Comparison of ENCODE assay signal across 1 cellular context in the genomic region with DNA sequence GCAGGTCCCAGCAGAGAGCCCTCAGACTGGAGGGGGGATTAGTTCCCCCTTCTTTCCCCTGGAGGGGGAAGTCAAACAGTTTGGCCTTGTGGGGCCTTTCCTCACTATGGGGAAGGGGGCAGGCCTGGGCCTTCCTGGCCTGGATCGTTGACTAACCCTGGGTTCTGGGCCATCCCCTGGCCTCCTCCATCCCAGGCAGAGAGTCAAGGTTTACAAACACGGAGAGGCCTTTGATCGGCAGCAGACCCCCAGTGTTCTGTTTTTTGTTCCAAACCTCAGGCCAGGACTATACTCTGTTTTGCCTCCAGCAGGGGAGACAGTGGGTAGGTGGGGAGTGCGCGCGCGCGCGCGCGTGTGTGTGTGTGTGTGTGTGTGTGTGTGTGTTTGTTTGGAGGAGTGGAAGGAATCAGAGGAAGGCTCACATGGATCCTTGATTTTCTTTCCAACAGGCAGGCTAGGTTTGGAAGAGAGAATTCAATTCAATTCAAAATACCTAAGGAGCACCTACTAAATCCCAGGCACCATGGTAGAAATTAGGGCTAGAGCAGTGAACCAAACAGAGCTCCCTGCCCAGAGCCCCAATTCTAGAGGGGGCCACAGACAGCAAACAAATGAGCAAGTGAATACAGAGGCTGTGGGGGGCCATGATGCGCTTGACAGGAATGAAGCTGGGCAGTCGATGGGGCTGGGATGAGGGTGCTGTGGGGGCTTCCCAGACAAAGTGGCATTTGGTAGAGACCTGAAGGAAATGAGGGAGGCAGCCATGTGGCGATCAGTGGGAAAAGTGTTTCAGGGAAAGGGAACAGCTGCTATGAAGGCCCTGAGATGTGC.
TF ChIP-seq lines count a peak whose summit lies in the region.

No MANE protein-coding gene starts in this region.

TF ChIP-seq in HepG2, 621 proteins besides CTCF, POLR2A, EP300 and RAD21 (continued from another document and continues in another):
- TF ChIP-seq, protein P1, sequence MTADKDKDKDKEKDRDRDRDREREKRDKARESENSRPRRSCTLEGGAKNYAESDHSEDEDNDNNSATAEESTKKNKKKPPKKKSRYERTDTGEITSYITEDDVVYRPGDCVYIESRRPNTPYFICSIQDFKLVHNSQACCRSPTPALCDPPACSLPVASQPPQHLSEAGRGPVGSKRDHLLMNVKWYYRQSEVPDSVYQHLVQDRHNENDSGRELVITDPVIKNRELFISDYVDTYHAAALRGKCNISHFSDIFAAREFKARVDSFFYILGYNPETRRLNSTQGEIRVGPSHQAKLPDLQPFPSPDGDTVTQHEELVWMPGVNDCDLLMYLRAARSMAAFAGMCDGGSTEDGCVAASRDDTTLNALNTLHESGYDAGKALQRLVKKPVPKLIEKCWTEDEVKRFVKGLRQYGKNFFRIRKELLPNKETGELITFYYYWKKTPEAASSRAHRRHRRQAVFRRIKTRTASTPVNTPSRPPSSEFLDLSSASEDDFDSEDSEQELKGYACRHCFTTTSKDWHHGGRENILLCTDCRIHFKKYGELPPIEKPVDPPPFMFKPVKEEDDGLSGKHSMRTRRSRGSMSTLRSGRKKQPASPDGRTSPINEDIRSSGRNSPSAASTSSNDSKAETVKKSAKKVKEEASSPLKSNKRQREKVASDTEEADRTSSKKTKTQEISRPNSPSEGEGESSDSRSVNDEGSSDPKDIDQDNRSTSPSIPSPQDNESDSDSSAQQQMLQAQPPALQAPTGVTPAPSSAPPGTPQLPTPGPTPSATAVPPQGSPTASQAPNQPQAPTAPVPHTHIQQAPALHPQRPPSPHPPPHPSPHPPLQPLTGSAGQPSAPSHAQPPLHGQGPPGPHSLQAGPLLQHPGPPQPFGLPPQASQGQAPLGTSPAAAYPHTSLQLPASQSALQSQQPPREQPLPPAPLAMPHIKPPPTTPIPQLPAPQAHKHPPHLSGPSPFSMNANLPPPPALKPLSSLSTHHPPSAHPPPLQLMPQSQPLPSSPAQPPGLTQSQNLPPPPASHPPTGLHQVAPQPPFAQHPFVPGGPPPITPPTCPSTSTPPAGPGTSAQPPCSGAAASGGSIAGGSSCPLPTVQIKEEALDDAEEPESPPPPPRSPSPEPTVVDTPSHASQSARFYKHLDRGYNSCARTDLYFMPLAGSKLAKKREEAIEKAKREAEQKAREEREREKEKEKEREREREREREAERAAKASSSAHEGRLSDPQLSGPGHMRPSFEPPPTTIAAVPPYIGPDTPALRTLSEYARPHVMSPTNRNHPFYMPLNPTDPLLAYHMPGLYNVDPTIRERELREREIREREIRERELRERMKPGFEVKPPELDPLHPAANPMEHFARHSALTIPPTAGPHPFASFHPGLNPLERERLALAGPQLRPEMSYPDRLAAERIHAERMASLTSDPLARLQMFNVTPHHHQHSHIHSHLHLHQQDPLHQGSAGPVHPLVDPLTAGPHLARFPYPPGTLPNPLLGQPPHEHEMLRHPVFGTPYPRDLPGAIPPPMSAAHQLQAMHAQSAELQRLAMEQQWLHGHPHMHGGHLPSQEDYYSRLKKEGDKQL (CRISPR knock-in tag; IDR thresholded peaks at IDR 0.05; ENCODE audit: low read depth), result no peak
- TF ChIP-seq KDM4B (CRISPR knock-in tag; IDR thresholded peaks at IDR 0.05) (no peak; the same call in 1 of the 2 replicates), TBX2 (CRISPR knock-in tag; IDR thresholded peaks at IDR 0.05; ENCODE audit: borderline replicate concordance) (peak; percentile 96), ZNF850 (CRISPR knock-in tag; conservative IDR thresholded peaks at IDR 0.05) (peak; percentile 84; the same call in 1 of the 2 replicates), TRIM24 (CRISPR knock-in tag; IDR thresholded peaks at IDR 0.05) (no peak), ZNF563 (CRISPR knock-in tag; IDR thresholded peaks at IDR 0.05) (no peak), ZNF816 (CRISPR knock-in tag; IDR thresholded peaks at IDR 0.05; ENCODE audit: borderline replicate concordance) (peak; percentile 89; the same call in 1 of the 2 replicates), CHD4 (IDR thresholded peaks at IDR 0.05; ENCODE audit: borderline replicate concordance, low read length) (peak; percentile 61; the same call in 1 of the 2 replicates), ZNF792 (CRISPR knock-in tag; IDR thresholded peaks at IDR 0.05) (peak; percentile 50), SNAI1 (CRISPR knock-in tag; IDR thresholded peaks at IDR 0.05; ENCODE audit: borderline replicate concordance) (peak; percentile 87; the same call in 1 of the 2 replicates), ZSCAN30 (CRISPR knock-in tag; IDR thresholded peaks at IDR 0.05) (no peak), ZBTB4 (CRISPR knock-in tag; IDR thresholded peaks at IDR 0.05; ENCODE audit: borderline replicate concordance) (peak; percentile 98; the same call in 1 of the 2 replicates), ZNF607 (CRISPR knock-in tag; IDR thresholded peaks at IDR 0.05; ENCODE audit: borderline replicate concordance) (peak; percentile 82; the same call in 1 of the 2 replicates), MXI1 (IDR thresholded peaks at IDR 0.05; ENCODE audit: borderline replicate concordance, low read depth, low read length) (peak; percentile 25; the same call in 1 of the 3 replicates), CEBPB (IDR thresholded peaks at IDR 0.05; ENCODE audit: borderline replicate concordance, low read depth, low read length) (0 out of 2 replicates have a peak, but pooled peaks have one; percentile 22), TGIF2 (CRISPR knock-in tag; IDR thresholded peaks at IDR 0.05) (peak; percentile 23; the same call in 1 of the 2 replicates), ZNF207 (IDR thresholded peaks at IDR 0.05; ENCODE audit: borderline replicate concordance) (no peak), JUND (CRISPR knock-in tag; IDR thresholded peaks at IDR 0.05) (peak; percentile 52), LBX2 (CRISPR knock-in tag; IDR thresholded peaks at IDR 0.05; ENCODE audit: borderline replicate concordance) (no peak)
- TF ChIP-seq, protein P2, sequence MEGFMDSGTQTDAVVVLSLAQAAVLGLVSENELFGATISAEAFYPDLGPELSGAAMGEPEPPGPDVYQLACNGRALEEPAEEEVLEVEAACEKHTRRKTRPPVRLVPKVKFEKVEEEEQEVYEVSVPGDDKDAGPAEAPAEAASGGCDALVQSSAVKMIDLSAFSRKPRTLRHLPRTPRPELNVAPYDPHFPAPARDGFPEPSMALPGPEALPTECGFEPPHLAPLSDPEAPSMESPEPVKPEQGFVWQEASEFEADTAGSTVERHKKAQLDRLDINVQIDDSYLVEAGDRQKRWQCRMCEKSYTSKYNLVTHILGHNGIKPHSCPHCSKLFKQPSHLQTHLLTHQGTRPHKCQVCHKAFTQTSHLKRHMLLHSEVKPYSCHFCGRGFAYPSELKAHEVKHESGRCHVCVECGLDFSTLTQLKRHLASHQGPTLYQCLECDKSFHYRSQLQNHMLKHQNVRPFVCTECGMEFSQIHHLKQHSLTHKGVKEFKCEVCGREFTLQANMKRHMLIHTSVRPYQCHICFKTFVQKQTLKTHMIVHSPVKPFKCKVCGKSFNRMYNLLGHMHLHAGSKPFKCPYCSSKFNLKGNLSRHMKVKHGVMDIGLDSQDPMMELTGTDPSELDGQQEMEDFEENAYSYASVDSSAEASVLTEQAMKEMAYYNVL (CRISPR knock-in tag; IDR thresholded peaks at IDR 0.05; ENCODE audit: borderline replicate concordance), result peak; percentile 87
- TF ChIP-seq, protein P3, sequence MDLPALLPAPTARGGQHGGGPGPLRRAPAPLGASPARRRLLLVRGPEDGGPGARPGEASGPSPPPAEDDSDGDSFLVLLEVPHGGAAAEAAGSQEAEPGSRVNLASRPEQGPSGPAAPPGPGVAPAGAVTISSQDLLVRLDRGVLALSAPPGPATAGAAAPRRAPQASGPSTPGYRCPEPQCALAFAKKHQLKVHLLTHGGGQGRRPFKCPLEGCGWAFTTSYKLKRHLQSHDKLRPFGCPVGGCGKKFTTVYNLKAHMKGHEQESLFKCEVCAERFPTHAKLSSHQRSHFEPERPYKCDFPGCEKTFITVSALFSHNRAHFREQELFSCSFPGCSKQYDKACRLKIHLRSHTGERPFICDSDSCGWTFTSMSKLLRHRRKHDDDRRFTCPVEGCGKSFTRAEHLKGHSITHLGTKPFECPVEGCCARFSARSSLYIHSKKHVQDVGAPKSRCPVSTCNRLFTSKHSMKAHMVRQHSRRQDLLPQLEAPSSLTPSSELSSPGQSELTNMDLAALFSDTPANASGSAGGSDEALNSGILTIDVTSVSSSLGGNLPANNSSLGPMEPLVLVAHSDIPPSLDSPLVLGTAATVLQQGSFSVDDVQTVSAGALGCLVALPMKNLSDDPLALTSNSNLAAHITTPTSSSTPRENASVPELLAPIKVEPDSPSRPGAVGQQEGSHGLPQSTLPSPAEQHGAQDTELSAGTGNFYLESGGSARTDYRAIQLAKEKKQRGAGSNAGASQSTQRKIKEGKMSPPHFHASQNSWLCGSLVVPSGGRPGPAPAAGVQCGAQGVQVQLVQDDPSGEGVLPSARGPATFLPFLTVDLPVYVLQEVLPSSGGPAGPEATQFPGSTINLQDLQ (CRISPR knock-in tag; IDR thresholded peaks at IDR 0.05), result no peak
- TF ChIP-seq, protein P4, sequence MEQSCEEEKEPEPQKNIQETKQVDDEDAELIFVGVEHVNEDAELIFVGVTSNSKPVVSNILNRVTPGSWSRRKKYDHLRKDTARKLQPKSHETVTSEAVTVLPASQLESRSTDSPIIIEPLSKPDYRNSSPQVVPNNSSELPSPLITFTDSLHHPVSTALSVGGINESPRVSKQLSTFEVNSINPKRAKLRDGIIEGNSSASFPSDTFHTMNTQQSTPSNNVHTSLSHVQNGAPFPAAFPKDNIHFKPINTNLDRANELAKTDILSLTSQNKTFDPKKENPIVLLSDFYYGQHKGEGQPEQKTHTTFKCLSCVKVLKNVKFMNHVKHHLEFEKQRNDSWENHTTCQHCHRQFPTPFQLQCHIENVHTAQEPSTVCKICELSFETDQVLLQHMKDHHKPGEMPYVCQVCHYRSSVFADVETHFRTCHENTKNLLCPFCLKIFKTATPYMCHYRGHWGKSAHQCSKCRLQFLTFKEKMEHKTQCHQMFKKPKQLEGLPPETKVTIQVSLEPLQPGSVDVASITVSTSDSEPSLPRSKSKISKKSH (CRISPR knock-in tag; IDR thresholded peaks at IDR 0.05; ENCODE audit: borderline replicate concordance), result no peak; the same call in 1 of the 2 replicates
